ENCODE assay signal across 8 cellular contexts in the genomic region with DNA sequence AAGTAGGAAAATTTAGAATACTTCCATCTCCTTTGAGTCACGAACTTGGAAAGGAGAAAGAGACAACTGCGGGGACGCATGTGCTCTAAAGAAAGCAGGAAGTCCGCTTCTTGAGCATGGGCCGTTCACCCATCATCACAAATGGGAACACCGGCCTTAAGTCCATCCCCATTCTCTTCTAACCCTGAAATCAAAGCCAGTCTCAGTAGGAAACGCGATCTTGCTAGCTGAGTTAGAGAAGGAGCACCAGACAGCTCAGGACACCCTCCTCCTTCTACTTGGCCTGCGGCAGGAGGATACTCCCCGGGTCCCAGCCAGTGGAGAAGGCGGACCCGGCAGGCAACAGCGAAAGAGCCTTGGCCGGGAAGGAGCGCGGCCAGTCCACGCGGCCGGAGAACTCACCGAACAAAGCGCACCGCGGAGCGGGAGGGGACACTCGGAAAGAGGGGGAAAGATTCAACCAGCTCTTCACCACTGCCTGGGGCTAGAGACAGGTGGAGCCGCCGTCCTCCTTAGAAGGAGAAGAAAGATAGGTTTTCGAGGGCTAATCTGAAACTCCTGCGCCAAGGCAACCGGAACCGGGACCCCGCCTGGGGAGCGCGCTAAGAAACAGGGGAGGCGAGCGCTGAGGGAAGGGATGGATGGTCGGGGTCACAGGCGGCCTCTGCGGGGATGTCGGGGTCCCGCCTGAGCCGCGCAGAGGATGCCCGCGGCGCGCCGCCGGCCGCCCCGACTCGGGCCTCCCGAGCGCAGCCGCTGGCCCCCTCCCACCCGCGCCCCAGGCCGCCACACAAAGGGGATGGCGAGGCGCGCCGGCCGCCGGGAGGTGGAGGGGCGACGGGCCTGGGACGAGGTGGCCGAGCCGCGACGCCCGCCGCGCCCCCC. TPM values are rescaled to one million over a fixed set of nuclear protein-coding genes. Genes with fewer than 3 reads are reported as not detected.
DNase-seq lines count a peak whose midpoint lies in the region; ATAC-seq and TF ChIP-seq lines count a peak whose summit lies in the region.

No MANE protein-coding gene starts in this region.

- peaks cover 4% of the 10 kb centered on the region for H3K79me2 ChIP-seq in parathyroid adenoma

- H3K4me2 ChIP-seq in parathyroid adenoma (ENCODE audit: low read length), result peak overlapping the region; percentile 86

- H3K9ac ChIP-seq in parathyroid adenoma, result no peak overlapping the region

- H3K36me3 ChIP-seq in cardiac muscle cell (no peaks in the 10 kb centered on the region), parathyroid adenoma (ENCODE audit: control insufficient read depth, insufficient read depth, low read length) (no peaks in the 10 kb centered on the region), uterus (no peaks in the 10 kb centered on the region)

- ATAC-seq in GM19395 (IDR thresholded peaks at IDR 0.05; ENCODE audit: unreplicated experiment) (peak; percentile 25), HG03460 (IDR thresholded peaks at IDR 0.05; ENCODE audit: unreplicated experiment) (peak; percentile 23)

- TF ChIP-seq POLR2A in Raji (IDR thresholded peaks at IDR 0.05; ENCODE audit: insufficient read depth, low read depth, low read length) (peak; percentile 78), uterus (IDR thresholded peaks at IDR 0.05) (peak; percentile 12 to 17)

- DNase-seq in Caki2 (ENCODE audit: low read depth), result peak; percentile 61
- DNase-seq in cardiac muscle cell (ENCODE audit: low read depth in 1 of 2, low spot score in 1 of 2), result peak; percentile 58 to 81
- DNase-seq in uterus, result peak; percentile 43 to 56

- peak overlapping the region; percentile 97 for H3K27ac Mint-ChIP-seq in activated naive CD4-positive, alpha-beta T cell treated with anti-CD3 and anti-CD28 coated beads, Interleukin-2, amount 50 U/mL, for 24 hours

- H3K27ac ChIP-seq in cardiac muscle cell (peak overlapping the region; percentile 91), parathyroid adenoma (peak overlapping the region; percentile 70), uterus (peak overlapping the region; percentile 92 to 99)

- H3K4me1 ChIP-seq in cardiac muscle cell (ENCODE audit: low read depth), result peaks cover 3% of the 10 kb centered on the region
- H3K4me1 ChIP-seq in parathyroid adenoma, result no peaks in the 10 kb centered on the region
- H3K4me1 ChIP-seq in uterus, result peaks cover 0 to 4% of the 10 kb centered on the region in 2 donors

- in situ Hi-C loops in Caki2 (cut with HindIII; ENCODE audit: low pct_unique_long_range_greater_than_20kb, low sequenced_read_pairs), result no loop called here

- H3K27me3 ChIP-seq in cardiac muscle cell (no peaks in the 10 kb centered on the region), parathyroid adenoma (ENCODE audit: control insufficient read depth, insufficient read depth, low read length) (no peaks in the 10 kb centered on the region), uterus (no peaks in the 10 kb centered on the region)

- H3K4me1 Mint-ChIP-seq in activated naive CD4-positive, alpha-beta T cell treated with anti-CD3 and anti-CD28 coated beads, Interleukin-2, amount 50 U/mL, for 24 hours, result peaks cover 49% of the 10 kb centered on the region

- H3K4me3 ChIP-seq in cardiac muscle cell (peak overlapping the region; percentile 84), parathyroid adenoma (ENCODE audit: low read depth, low read length) (peak overlapping the region; percentile 71), uterus (peak overlapping the region; percentile 57 to 90)

- TF ChIP-seq CTCF in cardiac muscle cell (IDR thresholded peaks at IDR 0.05; ENCODE audit: low read depth, low read length) (no peak), parathyroid adenoma (IDR thresholded peaks at IDR 0.05) (no peak), uterus (IDR thresholded peaks at IDR 0.05) (no peak)

- intact Hi-C loops in uterus (cut with DNase I; ENCODE audit: low total_unique reads), result no loop called here

- H3K4me3 Mint-ChIP-seq in activated naive CD4-positive, alpha-beta T cell treated with anti-CD3 and anti-CD28 coated beads, Interleukin-2, amount 50 U/mL, for 24 hours, result peak overlapping the region; percentile 100

- H3K27me3 Mint-ChIP-seq in activated naive CD4-positive, alpha-beta T cell treated with anti-CD3 and anti-CD28 coated beads, Interleukin-2, amount 50 U/mL, for 24 hours, result no peaks in the 10 kb centered on the region

- no peaks in the 10 kb centered on the region for H3K9me3 ChIP-seq in cardiac muscle cell (ENCODE audit: low read depth)
- no peaks in the 10 kb centered on the region for H3K9me3 ChIP-seq in parathyroid adenoma (ENCODE audit: control insufficient read depth, low read length)
- no peaks in the 10 kb centered on the region for H3K9me3 ChIP-seq in uterus

- H2AFZ ChIP-seq in parathyroid adenoma, result peak overlapping the region; percentile 98

- H3K9me3 Mint-ChIP-seq in activated naive CD4-positive, alpha-beta T cell treated with anti-CD3 and anti-CD28 coated beads, Interleukin-2, amount 50 U/mL, for 24 hours, result no peaks in the 10 kb centered on the region

- H3K36me3 Mint-ChIP-seq in activated naive CD4-positive, alpha-beta T cell treated with anti-CD3 and anti-CD28 coated beads, Interleukin-2, amount 50 U/mL, for 24 hours, result no peaks in the 10 kb centered on the region

RNA-seq across cellular contexts. Expression of a gene that starts 0.8 kb away (rescaled TPM):
- total RNA-seq in Caki2 (2014; rRNA removed; shearing (Covaris generic); ENCODE audit: low replicate concordance), result 7.4 and 13.7 TPM in 2 replicates
- 21.5 and 54.8 TPM in 2 replicates for total RNA-seq in cardiac muscle cell
- polyA plus RNA-seq in cardiac muscle cell, result 8.0 and 17.0 TPM in 2 replicates
- total RNA-seq in uterus, result 10 to 100 TPM; 20.0 to 83.5 (median 37.2) TPM

Comparison
In these comparisons a context has a peak if more than half of its experiments do, and no peak if none do; other contexts are left out.
1. Peak in every context shown above with its lines: DNase-seq, ATAC-seq, H3K4me3 ChIP-seq and H3K27ac ChIP-seq.